Comparison of ENCODE assay signal across 22 cellular contexts in genomic region chr15:32765236-32765635, GRCh38. TPM values are rescaled to one million over a fixed set of nuclear protein-coding genes. Genes with fewer than 3 reads are reported as not detected.
"Had no signal": no experiment of that assay in that cellular context is flagged by ENCODE, and none has a peak within 500 bp of the region (broad histone marks: within the 10 kb centered on the region; RNA-seq: fewer than 3 reads in every experiment).

No MANE protein-coding gene starts in this region.

- H3K9me3 ChIP-seq: SK-N-SH had no signal

- DNase-seq: KBM-7, NCI-H1092 treated with DMSO at 0.1 percent for 48 hours, NCI-H1436, NCI-H187, NCI-H2029, NCI-H2107, NCI-H2227 treated with DMSO at 0.1 percent for 48 hours, NCI-H446, NCI-H510A, NCI-H524 treated with DMSO at 0.1 percent for 48 hours, NCI-H69, NCI-H774, PC-3, SHP77, SK-N-SH, T-helper 1 cell, T-helper 17 cell had no signal

- ATAC-seq: Panc1, T-helper 17 cell had no signal

- H3K27ac ChIP-seq: HL-60, RWPE1 had no signal

- H3K9me2 ChIP-seq: SK-N-SH had no signal

- H3K27ac Mint-ChIP-seq: T-helper 17 cell had no signal

- H3K4me3 Mint-ChIP-seq: T-helper 17 cell had no signal

- H3K4me2 ChIP-seq: SK-N-SH had no signal

- H3K9ac ChIP-seq: SK-N-SH had no signal

RNA-seq across cellular contexts. Expression of gene GREM1, which starts 47.4 kb away (rescaled TPM):
- total RNA-seq: MCF 10A, OCI-LY7, T-helper 17 cell had no signal
